Comparison of ENCODE assay signal across 27 cellular contexts in the genomic region with DNA sequence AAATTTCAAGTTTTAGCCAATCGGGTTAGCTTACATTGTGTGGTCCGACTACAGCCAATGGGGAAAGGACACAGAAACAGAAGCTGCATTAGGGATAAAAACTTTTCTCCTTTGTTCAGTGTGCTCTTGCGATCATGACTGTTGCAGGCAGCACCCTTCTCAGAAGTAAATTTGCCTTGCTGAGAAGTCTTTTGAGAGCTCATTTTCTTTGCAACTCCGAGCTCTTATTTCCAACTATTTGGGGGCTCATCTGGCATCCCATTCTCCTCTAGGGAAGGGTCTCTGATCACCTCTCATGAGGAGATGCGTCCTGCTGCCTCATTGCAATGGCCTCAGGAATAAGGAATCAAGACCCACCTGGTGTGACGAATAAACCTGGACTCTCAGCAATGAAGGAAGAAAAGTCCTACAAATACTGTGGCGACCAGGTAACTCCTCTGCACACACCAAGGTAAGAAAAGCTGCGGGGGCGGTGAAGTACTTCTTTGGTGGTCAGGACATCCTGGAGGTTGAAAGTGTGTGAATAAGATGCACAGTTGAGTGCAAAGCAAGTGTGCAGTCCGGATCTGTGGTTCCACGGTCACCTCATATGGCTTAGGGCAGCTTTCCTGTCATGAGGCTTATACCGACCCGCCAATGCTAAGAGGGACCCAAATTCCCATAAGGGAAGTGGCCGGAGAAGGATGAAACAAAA.
DNase-seq lines count a peak whose midpoint lies in the region; ATAC-seq and FAIRE-seq lines count a peak whose summit lies in the region.
"Had no signal": no experiment of that assay in that cellular context is flagged by ENCODE, and none has a peak within 500 bp of the region (broad histone marks: within the 10 kb centered on the region; RNA-seq: fewer than 3 reads in every experiment).

No MANE protein-coding gene starts in this region.

- H3K4me1 Mint-ChIP-seq in memory B cell, result no peaks in the 10 kb centered on the region
- H3K4me1 Mint-ChIP-seq: CD14-positive monocyte; central memory CD8-positive, alpha-beta T cell; stimulated activated naive CD8-positive, alpha-beta T cell treated with anti-CD3 and anti-CD28 coated beads, Interleukin-15, amount 100 ng/mL, for 72 hours; T-helper 17 cell had no signal

- no peak for ATAC-seq in memory B cell (ENCODE audit: low read depth)
- ATAC-seq: heart left ventricle; left cardiac atrium; SK-N-SH treated with all-trans-retinoic acid at 6 μM for 48 hours; stimulated activated naive CD8-positive, alpha-beta T cell treated with anti-CD3 and anti-CD28 coated beads, Interleukin-15, amount 100 ng/mL, for 72 hours; T-helper 17 cell had no signal

- H3K9me3 Mint-ChIP-seq in memory B cell, result peaks cover 5% of the 10 kb centered on the region

- peaks cover 67% of the 10 kb centered on the region for H3K36me3 Mint-ChIP-seq in memory B cell

- H3K4me3 Mint-ChIP-seq in memory B cell, result no peak overlapping the region
- H3K4me3 Mint-ChIP-seq: activated naive CD8-positive, alpha-beta T cell; CD14-positive monocyte; central memory CD8-positive, alpha-beta T cell; stimulated activated naive CD8-positive, alpha-beta T cell treated with anti-CD3 and anti-CD28 coated beads, Interleukin-15, amount 100 ng/mL, for 72 hours; T-helper 17 cell had no signal

- H3K27ac Mint-ChIP-seq in memory B cell, result peak overlapping the region; percentile 35
- H3K27ac Mint-ChIP-seq: activated naive CD8-positive, alpha-beta T cell; CD14-positive monocyte; T-helper 17 cell had no signal

- peak; percentile 17 for DNase-seq in DMS 273 (lab: John Stamatoyannopoulos, UW; ENCODE audit: unreplicated experiment)
- DNase-seq in DMS 273 treated with DMSO at 0.1 percent for 48 hours (lab: John Stamatoyannopoulos, UW), result no peak
- DNase-seq in NCI-H69 (lab: John Stamatoyannopoulos, UW), result peak; percentile 8
- peak; percentile 5 for DNase-seq in cerebellar cortex (ENCODE audit: low spot score)
- DNase-seq in memory B cell (ENCODE audit: low spot score in 2 of 2), result no peak
- no peak for DNase-seq in RCC 7860 (ENCODE audit: low spot score)
- DNase-seq in stimulated activated CD8-positive, alpha-beta memory T cell treated with anti-CD3 and anti-CD28 coated beads, Interleukin-4, amount 100 ng/mL, for 48 hours, result no peak
- no peak for DNase-seq in anterior cingulate cortex (lab: John Stamatoyannopoulos, UW)
- DNase-seq: activated CD4-positive, alpha-beta T cell treated with anti-CD3 and anti-CD28 coated beads for 1 hour; activated effector memory CD4-positive, alpha-beta T cell treated with Interleukin-2 at 50 U/mL for 16 hours; activated T-cell treated with anti-CD3 and anti-CD28 coated beads for 4 hours; Calu3; heart left ventricle; left cardiac atrium; MG63; NCI-H1417; NCI-H2081; NCI-H446; NCI-H82; occipital lobe; stimulated activated naive CD8-positive, alpha-beta T cell treated with anti-CD3 and anti-CD28 coated beads, Interleukin-15, amount 100 ng/mL, for 72 hours; T-helper 17 cell had no signal

- no peak for FAIRE-seq in RCC 7860 (lab: Jason Lieb, UNC)
- FAIRE-seq: GM12891 had no signal

- H3K27me3 Mint-ChIP-seq in memory B cell, result no peaks in the 10 kb centered on the region
- H3K27me3 Mint-ChIP-seq: activated naive CD8-positive, alpha-beta T cell; central memory CD8-positive, alpha-beta T cell; stimulated activated naive CD8-positive, alpha-beta T cell treated with anti-CD3 and anti-CD28 coated beads, Interleukin-15, amount 100 ng/mL, for 72 hours; T-helper 17 cell had no signal

Comparison
In these comparisons a context has a peak if more than half of its experiments do, and no peak if none do; other contexts are left out.
1. DNase-seq: peak in DMS 273 (single experiment), NCI-H69 (single experiment) and cerebellar cortex (single experiment); none in DMS 273 treated with DMSO at 0.1 percent for 48 hours (single experiment), memory B cell (0 of 2), RCC 7860 (single experiment), stimulated activated CD8-positive, alpha-beta memory T cell treated with anti-CD3 and anti-CD28 coated beads, Interleukin-4, amount 100 ng/mL, for 48 hours (single experiment) and anterior cingulate cortex (0 of 58).